Comparison of ENCODE assay signal across 16 cellular contexts in the genomic region with DNA sequence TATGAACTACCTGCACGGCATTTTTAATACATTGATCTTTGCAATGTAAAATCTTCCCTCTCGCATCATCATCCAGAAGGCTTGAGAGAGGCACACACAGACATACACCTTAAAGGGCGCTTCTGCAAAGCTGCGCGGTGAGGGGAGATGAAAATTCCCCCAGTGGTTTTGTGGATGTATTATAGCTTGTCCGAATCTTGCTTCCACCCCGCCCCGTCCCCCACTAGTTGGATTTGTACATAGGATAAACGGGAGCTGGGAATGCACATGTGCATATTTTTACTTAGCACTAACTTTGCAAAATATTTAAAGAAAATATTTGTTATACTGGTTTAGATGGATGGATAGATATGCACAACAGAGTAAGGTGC.
DNase-seq lines count a peak whose midpoint lies in the region; ATAC-seq and TF ChIP-seq lines count a peak whose summit lies in the region.
"Had no signal": no experiment of that assay in that cellular context is flagged by ENCODE, and none has a peak within 500 bp of the region (broad histone marks: within the 10 kb centered on the region; RNA-seq: fewer than 3 reads in every experiment).

No MANE protein-coding gene starts in this region.

- H3K27ac ChIP-seq in HUES6 (ENCODE audit: low read depth, low read length) = no peak overlapping the region
- no peak overlapping the region for H3K27ac ChIP-seq in iPS DF 6.9 (ENCODE audit: low read length)
- H3K27ac ChIP-seq in brain microvascular endothelial cell = no peak overlapping the region
- H3K27ac ChIP-seq: colonic mucosa, esophagus squamous epithelium, KMS-11, skin epidermis had no signal

- H3K4me3 ChIP-seq in HUES6 (ENCODE audit: low read depth, low read length) (peak overlapping the region; percentile 97), astrocyte of the spinal cord (ENCODE audit: low read depth, low read length) (peak overlapping the region; percentile 23), iPS DF 6.9 (ENCODE audit: low read length) (peak overlapping the region; percentile 88; the same call in 1 of the 2 replicates), skeletal muscle cell (ENCODE audit: low read depth, low read length) (peak overlapping the region; percentile 42), brain microvascular endothelial cell (ENCODE audit: low read depth, low read length) (no peak overlapping the region)
- H3K4me3 ChIP-seq: colonic mucosa, skin epidermis had no signal

- H3K9me3 ChIP-seq in HUES6 (ENCODE audit: control insufficient read depth, insufficient read depth, low read depth, low read length) (no peaks in the 10 kb centered on the region), iPS DF 6.9 (ENCODE audit: control insufficient read depth, insufficient read depth, low read length) (no peaks in the 10 kb centered on the region)
- H3K9me3 ChIP-seq: colonic mucosa, esophagus squamous epithelium had no signal

- H3K27me3 ChIP-seq in HUES6 (ENCODE audit: control insufficient read depth, insufficient read depth, low read length) = peaks cover 96% of the 10 kb centered on the region
- peaks cover 17% of the 10 kb centered on the region; the same call in 1 of the 2 replicates for H3K27me3 ChIP-seq in iPS DF 6.9 (ENCODE audit: control insufficient read depth, insufficient read depth, low read length)
- H3K27me3 ChIP-seq in brain microvascular endothelial cell (replicated peaks) = peaks cover 32% of the 10 kb centered on the region

- in situ Hi-C loops in astrocyte of the spinal cord (cut with HindIII; ENCODE audit: low sequenced_read_pairs) = no loop called here
- in situ Hi-C loops in brain microvascular endothelial cell (cut with HindIII; ENCODE audit: low pct_ligation_motif_present, low sequenced_read_pairs) = no loop called here

- no peak for TF ChIP-seq CTCF in astrocyte of the spinal cord (IDR thresholded peaks at IDR 0.05; ENCODE audit: low read depth, low read length)
- no peak for TF ChIP-seq CTCF in brain microvascular endothelial cell (IDR thresholded peaks at IDR 0.05; ENCODE audit: low read depth, low read length, missing control alignments)

- peak overlapping the region; percentile 22 for H3K9ac ChIP-seq in HUES6 (ENCODE audit: low read length)
- H3K9ac ChIP-seq: KMS-11 had no signal

- no CpG with 5 or more reads among the region's 9 CpGs for WGBS in iPS DF 6.9 (ENCODE audit: insufficient coverage, insufficient read length)

- H3K36me3 ChIP-seq in HUES6 (ENCODE audit: control insufficient read depth, insufficient read depth, low read length) (no peaks in the 10 kb centered on the region), iPS DF 6.9 (ENCODE audit: control insufficient read depth, insufficient read depth, low read length) (no peaks in the 10 kb centered on the region), brain microvascular endothelial cell (replicated peaks) (no peaks in the 10 kb centered on the region)
- H3K36me3 ChIP-seq: colonic mucosa, esophagus squamous epithelium had no signal

- H3K4me1 ChIP-seq in HUES6 (ENCODE audit: control insufficient read depth, insufficient read depth, low read length) = no peaks in the 10 kb centered on the region
- no peaks in the 10 kb centered on the region for H3K4me1 ChIP-seq in iPS DF 6.9 (ENCODE audit: control insufficient read depth, insufficient read depth, low read length)
- H3K4me1 ChIP-seq: colonic mucosa had no signal

- ATAC-seq in HG03097 (IDR thresholded peaks at IDR 0.05; ENCODE audit: low FRiP score, unreplicated experiment) = no peak

- DNase-seq in astrocyte of the spinal cord (ENCODE audit: low read depth, low spot score) (no peak), iPS DF 6.9 (ENCODE audit: low read depth, low spot score) (no peak), skeletal muscle cell (ENCODE audit: low read depth) (no peak), brain microvascular endothelial cell (no peak), DMS114 treated with DMSO at 0.1 percent for 48 hours (lab: John Stamatoyannopoulos, UW; ENCODE audit: unreplicated experiment) (no peak)
- DNase-seq: activated CD4-positive, alpha-beta T cell treated with anti-CD3 and anti-CD28 coated beads, Interleukin-2, amount 50 U/mL, for 1 hour; activated T-cell treated with anti-CD3 and anti-CD28 coated beads, Interleukin-2, amount 50 U/mL, for 48 hours; CD4-positive, alpha-beta memory T cell; colonic mucosa; esophagus squamous epithelium; NCI-H1417 treated with DMSO at 0.1 percent for 48 hours; T-helper 9 cell had no signal
